In the genomic region with DNA sequence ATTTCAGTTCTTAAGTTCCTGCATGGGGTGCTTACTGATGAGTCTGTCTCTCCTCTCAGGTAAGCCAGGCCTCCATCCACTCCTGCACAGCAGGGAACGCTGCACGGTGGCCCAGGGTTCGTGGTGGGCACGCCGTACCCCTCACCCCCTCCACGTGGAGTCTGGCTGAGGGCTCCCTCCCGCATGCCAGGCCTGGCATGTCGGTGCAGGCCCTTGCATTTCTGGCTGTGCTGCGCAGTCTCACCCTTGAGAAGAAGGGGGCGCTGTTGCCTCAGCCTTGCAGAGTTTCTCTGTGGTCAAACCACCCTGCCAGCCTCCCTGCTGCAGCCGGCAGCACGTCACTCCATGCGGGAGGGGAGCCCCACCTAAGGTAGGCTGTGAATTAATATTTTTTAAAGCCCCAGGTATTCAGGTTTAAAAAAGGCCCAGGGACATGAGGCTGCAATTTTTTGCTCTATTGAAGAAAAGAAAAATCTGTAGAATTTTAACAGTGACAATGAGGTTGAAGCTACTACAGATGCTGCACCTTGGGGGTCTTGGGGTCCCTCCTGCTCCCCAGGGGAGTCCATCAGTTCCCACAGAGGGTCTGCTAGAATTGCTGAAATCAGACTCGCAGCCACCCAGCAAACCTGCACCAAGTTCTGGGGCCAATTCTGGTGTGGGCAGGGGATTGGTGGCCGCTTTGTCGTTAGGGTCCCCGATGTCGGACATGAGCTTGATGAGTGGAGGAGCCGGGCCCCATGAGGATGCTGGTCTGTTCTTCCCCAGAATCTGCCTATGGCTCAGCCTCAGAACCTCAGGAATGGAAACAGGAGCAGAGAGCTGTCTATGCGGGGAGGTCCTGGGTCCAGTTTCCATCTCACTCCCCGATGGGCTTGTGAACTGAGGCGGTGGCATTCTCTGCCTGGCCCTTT, we compare ENCODE assay signal across 8 cellular contexts. TPM values are rescaled to one million over a fixed set of nuclear protein-coding genes. Genes with fewer than 3 reads are reported as not detected.
DNase-seq lines count a peak whose midpoint lies in the region; ATAC-seq and TF ChIP-seq lines count a peak whose summit lies in the region.

No MANE protein-coding gene starts in this region.

- no peak for TF ChIP-seq POLR2A in IMR-90 (IDR thresholded peaks at IDR 0.05; ENCODE audit: low read depth, low read length)

- H3K36me3 ChIP-seq in DND-41 (ENCODE audit: insufficient read depth, low read length) = no peaks in the 10 kb centered on the region
- H3K36me3 ChIP-seq in IMR-90 (ENCODE audit: control insufficient read depth, insufficient read depth, low read length) = no peaks in the 10 kb centered on the region
- no peaks in the 10 kb centered on the region for H3K36me3 ChIP-seq in OCI-LY7 (ENCODE audit: insufficient read depth, low read length)
- no peaks in the 10 kb centered on the region for H3K36me3 ChIP-seq in neural progenitor cell
- no peaks in the 10 kb centered on the region for H3K36me3 ChIP-seq in subcutaneous abdominal adipose tissue (ENCODE audit: control insufficient read depth in 5 of 5, insufficient read depth in 5 of 5, low read length in 5 of 5)

- no peak overlapping the region for H2AK9ac ChIP-seq in IMR-90 (replicated peaks; ENCODE audit: low read depth, low read length, poor library complexity)

- H3K79me2 ChIP-seq in DND-41 (ENCODE audit: insufficient read depth, low read length) (no peaks in the 10 kb centered on the region), OCI-LY7 (ENCODE audit: insufficient read depth, low read depth, low read length) (no peaks in the 10 kb centered on the region), neural progenitor cell (ENCODE audit: low read depth) (no peaks in the 10 kb centered on the region)

- H3K23ac ChIP-seq in IMR-90 (ENCODE audit: low read depth, low read length) = no peak overlapping the region

- no peak overlapping the region for H3K4me3 ChIP-seq in DND-41 (ENCODE audit: low read depth in 1 of 2, low read length in 2 of 2)
- H3K4me3 ChIP-seq in IMR-90 (ENCODE audit: insufficient read depth, low read depth, low read length) = no peak overlapping the region
- no peak overlapping the region for H3K4me3 ChIP-seq in OCI-LY7 (ENCODE audit: low read depth, low read length, poor library complexity, severe bottlenecking)
- H3K4me3 ChIP-seq in fibroblast of pulmonary artery (replicated peaks; ENCODE audit: low read depth, low read length) = no peak overlapping the region
- H3K4me3 ChIP-seq in neural progenitor cell = no peak overlapping the region
- H3K4me3 ChIP-seq in subcutaneous abdominal adipose tissue (ENCODE audit: low read depth in 1 of 5, low read length in 5 of 5) = peak overlapping the region in 3 of 5 donors; percentile 6 to 48 (median 8)

- intact Hi-C loops in IMR-90 (cut with micrococcal nuclease) = loop anchor here (1.0 to 5.0 kb wide), 3 partner anchors 71 to 1051 kb away; no protein-coding TSS in a partner anchor
- intact Hi-C loops in OCI-LY7 (cut with micrococcal nuclease; ENCODE audit: unreplicated experiment) = loop anchor here (1.0 kb wide), 1 partner anchor 71 kb away; no protein-coding TSS in a partner anchor

- BruUV-seq in IMR-90 (replicated peaks; lab: Mats Ljungman, UMichigan) (no TSS peak), OCI-LY7 (replicated peaks; lab: Mats Ljungman, UMichigan) (no TSS peak)

- H3K18ac ChIP-seq in IMR-90 (ENCODE audit: low read depth, low read length) = peak overlapping the region; percentile 53; the same call in 1 of the 2 replicates

- H3K4me1 Mint-ChIP-seq in neural progenitor cell = peaks cover 6% of the 10 kb centered on the region

- peak overlapping the region; percentile 51 for H2BK5ac ChIP-seq in IMR-90 (ENCODE audit: low read depth, low read length, poor library complexity, severe bottlenecking)

- peak overlapping the region; percentile 64; the same call in 1 of the 2 replicates for H2BK120ac ChIP-seq in IMR-90 (ENCODE audit: low read depth, low read length)

- peaks cover 5% of the 10 kb centered on the region; the same call in 1 of the 2 replicates for H4K20me1 ChIP-seq in DND-41 (ENCODE audit: insufficient read depth, low read length)
- H4K20me1 ChIP-seq in IMR-90 (ENCODE audit: insufficient read depth, low read length) = no peaks in the 10 kb centered on the region
- no peaks in the 10 kb centered on the region for H4K20me1 ChIP-seq in OCI-LY7 (ENCODE audit: insufficient read depth, low read length)
- no peaks in the 10 kb centered on the region for H4K20me1 ChIP-seq in neural progenitor cell (ENCODE audit: low read depth)

- ATAC-seq in DND-41 (ENCODE audit: insufficient read depth, low read depth) = peak; percentile 78
- ATAC-seq in GM21717 (IDR thresholded peaks at IDR 0.05; ENCODE audit: unreplicated experiment) = peak; percentile 67
- peak; percentile 91 for ATAC-seq in IMR-90 (ENCODE audit: low read depth)

- peaks cover 19% of the 10 kb centered on the region for H3K4me1 ChIP-seq in DND-41 (ENCODE audit: insufficient read depth, low read length)
- no peaks in the 10 kb centered on the region for H3K4me1 ChIP-seq in IMR-90 (ENCODE audit: control insufficient read depth, insufficient read depth, low read length)
- no peaks in the 10 kb centered on the region for H3K4me1 ChIP-seq in OCI-LY7 (ENCODE audit: insufficient read depth, low read length, poor library complexity, severe bottlenecking)
- H3K4me1 ChIP-seq in neural progenitor cell = no peaks in the 10 kb centered on the region
- peaks cover 0 to 25% (median 17%) of the 10 kb centered on the region in 5 donors for H3K4me1 ChIP-seq in subcutaneous abdominal adipose tissue (ENCODE audit: control insufficient read depth in 5 of 5, insufficient read depth in 5 of 5, low read length in 5 of 5)

- H3K4me2 ChIP-seq in DND-41 (ENCODE audit: insufficient read depth, low read length) (peak overlapping the region; percentile 48), IMR-90 (ENCODE audit: low read depth, low read length) (peak overlapping the region; percentile 44), OCI-LY7 (ENCODE audit: low read length) (no peak overlapping the region), neural progenitor cell (no peak overlapping the region)

- H4K91ac ChIP-seq in IMR-90 (ENCODE audit: insufficient read depth, low read depth, low read length) = no peak overlapping the region; the same call in 1 of the 2 replicates

- peak overlapping the region; percentile 83 to 96; a peak in 3 of 4 replicates for H4K8ac ChIP-seq in IMR-90 (ENCODE audit: low read depth in 2 of 2, low read length in 2 of 2)

- H3K27me3 Mint-ChIP-seq in neural progenitor cell (ENCODE audit: insufficient read depth, low read depth) = peaks cover 3% of the 10 kb centered on the region

- peak overlapping the region; percentile 63 for H3K27ac ChIP-seq in DND-41 (ENCODE audit: low read length)
- no peak overlapping the region for H3K27ac ChIP-seq in IMR-90 (ENCODE audit: insufficient read depth, low read length)
- H3K27ac ChIP-seq in OCI-LY7 (ENCODE audit: low read depth, low read length, poor library complexity, severe bottlenecking) = no peak overlapping the region
- no peak overlapping the region for H3K27ac ChIP-seq in neural progenitor cell
- H3K27ac ChIP-seq in subcutaneous abdominal adipose tissue (ENCODE audit: low read depth, low read length) = no peak overlapping the region

- H4K5ac ChIP-seq in IMR-90 (ENCODE audit: low read depth, low read length) = peak overlapping the region; percentile 79; the same call in 1 of the 2 replicates

- H3K27me3 ChIP-seq in DND-41 (ENCODE audit: insufficient read depth, low read length, poor library complexity) (no peaks in the 10 kb centered on the region), IMR-90 (ENCODE audit: control insufficient read depth, insufficient read depth, low read length) (no peaks in the 10 kb centered on the region), neural progenitor cell (no peaks in the 10 kb centered on the region), subcutaneous abdominal adipose tissue (ENCODE audit: control insufficient read depth in 5 of 5, insufficient read depth in 4 of 5, low read length in 5 of 5) (no peaks in the 10 kb centered on the region)

- no peak overlapping the region for H3K4me3 Mint-ChIP-seq in neural progenitor cell

- no peaks in the 10 kb centered on the region for H3K36me3 Mint-ChIP-seq in neural progenitor cell

- CTCF ChIA-PET in IMR-90 (lab: Yijun Ruan, JAX) = interaction anchor here (0.6 to 1.5 kb wide), 7 partner anchors 21 to 1323 kb away, joined by 3 to 4 read pairs (median 3); no protein-coding TSS in a partner anchor
- CTCF ChIA-PET in OCI-LY7 (lab: Charles Lee; ENCODE audit: unreplicated experiment) = no interaction called here

- H3K27ac Mint-ChIP-seq in neural progenitor cell = no peak overlapping the region

- peak overlapping the region; percentile 72; the same call in 1 of the 2 replicates for H3K4ac ChIP-seq in IMR-90 (ENCODE audit: low read depth, low read length)

- dilution Hi-C loops in IMR-90 (cut with HindIII; ENCODE audit: low sequenced_read_pairs, unreplicated experiment) = no loop called here

- H2AK5ac ChIP-seq in IMR-90 (ENCODE audit: low read depth, low read length) = no peak overlapping the region; the same call in 1 of the 2 replicates

- H3F3A ChIP-seq in neural progenitor cell (ENCODE audit: low read depth) = no peaks in the 10 kb centered on the region

- H3K9me3 ChIP-seq in DND-41 (ENCODE audit: insufficient read depth, low read length, severe bottlenecking) = no peaks in the 10 kb centered on the region
- H3K9me3 ChIP-seq in IMR-90 (ENCODE audit: control insufficient read depth, insufficient read depth, low read length) = no peaks in the 10 kb centered on the region
- no peaks in the 10 kb centered on the region for H3K9me3 ChIP-seq in OCI-LY7 (ENCODE audit: low read length)
- H3K9me3 ChIP-seq in neural progenitor cell (ENCODE audit: low read depth) = no peaks in the 10 kb centered on the region
- H3K9me3 ChIP-seq in subcutaneous abdominal adipose tissue (ENCODE audit: control insufficient read depth in 5 of 5, low read length in 5 of 5) = peaks cover 0 to 5% (median 0%) of the 10 kb centered on the region in 5 donors

- H3K9me1 ChIP-seq in IMR-90 (ENCODE audit: insufficient read depth, low read length) = no peaks in the 10 kb centered on the region

- in situ Hi-C loops in IMR-90 (cut with MboI; ENCODE audit: low sequenced_read_pairs) = loop anchor here (5.0 kb wide), 1 partner anchor 981 kb away; no protein-coding TSS in a partner anchor

- H3K79me1 ChIP-seq in IMR-90 (ENCODE audit: low read depth in 1 of 2, low read length in 2 of 2) = no peaks in the 10 kb centered on the region

- TF ChIP-seq CTCF in DND-41 (IDR thresholded peaks at IDR 0.05; ENCODE audit: borderline replicate concordance, extremely low read depth, low read length, poor library complexity, severe bottlenecking) (peak; percentile 90), IMR-90 (conservative IDR thresholded peaks at IDR 0.05; ENCODE audit: low read depth, low read length) (peak; percentile 83), OCI-LY7 (conservative IDR thresholded peaks at IDR 0.05; ENCODE audit: low read length) (peak; percentile 84), fibroblast of pulmonary artery (IDR thresholded peaks at IDR 0.05; ENCODE audit: low read length, missing control alignments) (peak; percentile 82), neural progenitor cell (IDR thresholded peaks at IDR 0.05) (peak; percentile 92)

- POLR2A ChIA-PET in IMR-90 (lab: Charles Lee; ENCODE audit: unreplicated experiment) = no interaction called here
- POLR2A ChIA-PET in OCI-LY7 (lab: Charles Lee) = interaction anchor here (0.6 to 0.7 kb wide), 2 partner anchors 815 to 1292 kb away, joined by 3 to 5 read pairs; no protein-coding TSS in a partner anchor

- H3K9ac ChIP-seq in DND-41 (ENCODE audit: low read depth, low read length) (peak overlapping the region; percentile 26; the same call in 1 of the 2 replicates), IMR-90 (ENCODE audit: low read depth, low read length) (peak overlapping the region; percentile 47), neural progenitor cell (no peak overlapping the region), subcutaneous abdominal adipose tissue (ENCODE audit: low read length in 5 of 5) (peak overlapping the region in 2 of 5 donors; percentile 22 to 23)

- H2BK15ac ChIP-seq in IMR-90 (ENCODE audit: low read depth, low read length) = no peak overlapping the region

- H3K14ac ChIP-seq in IMR-90 (replicated peaks; ENCODE audit: low read depth, low read length) = peak overlapping the region; percentile 76

- peak; percentile 85 for TF ChIP-seq RAD21 in IMR-90 (IDR thresholded peaks at IDR 0.05; ENCODE audit: low read length)

- WGBS in IMR-90 (ENCODE audit: extremely low coverage in 2 of 2, insufficient read length in 1 of 2), 2 experiments = 88% methylated on average over 8 of the region's 22 CpGs; no CpG with 5 or more reads in 1 of the 2 experiments

- H3K56ac ChIP-seq in IMR-90 (ENCODE audit: extremely low read depth, insufficient read depth, low read length) = peak overlapping the region; percentile 39; the same call in 1 of the 2 replicates

- H3K9me2 ChIP-seq in OCI-LY7 (ENCODE audit: insufficient read depth, low read length) = no peaks in the 10 kb centered on the region

- H2BK20ac ChIP-seq in IMR-90 (ENCODE audit: low read depth, low read length) = 0 out of 2 replicates have a peak overlapping the region, but pooled peaks have one; percentile 7

- H2AFZ ChIP-seq in DND-41 (ENCODE audit: low read depth, low read length) = peak overlapping the region; percentile 58; the same call in 1 of the 2 replicates
- H2AFZ ChIP-seq in IMR-90 (replicated peaks; ENCODE audit: low read length, poor library complexity) = peak overlapping the region; percentile 85
- no peak overlapping the region for H2AFZ ChIP-seq in OCI-LY7 (ENCODE audit: low read length)
- peak overlapping the region; percentile 54 for H2AFZ ChIP-seq in neural progenitor cell (replicated peaks)

- no peaks in the 10 kb centered on the region for H3K9me3 Mint-ChIP-seq in neural progenitor cell

- DNase-seq in DND-41 = peak; percentile 77
- DNase-seq in IMR-90 = peak; percentile 63
- DNase-seq in OCI-LY7 (ENCODE audit: low spot score) = peak; percentile 64
- DNase-seq in activated T-cell treated with anti-CD3 and anti-CD28 coated beads, Interleukin-2, amount 50 U/mL, for 48 hours = peak; percentile 80 to 84
- DNase-seq in fibroblast of pulmonary artery (ENCODE audit: low read depth) = peak; percentile 78
- peak; percentile 88 for DNase-seq in neural progenitor cell (ENCODE audit: low spot score)

RNA-seq across cellular contexts. Expression of gene TENT4A, which starts 52.6 kb away (rescaled TPM):
- 5.9 and 8.6 TPM in 2 replicates for total RNA-seq in IMR-90 (2012; rRNA removed)
- 17.2 and 19.8 TPM in 2 replicates for polyA plus RNA-seq in IMR-90 (2012; rRNA removed)
- 5.2 and 10.0 TPM in 2 replicates for polyA plus RNA-seq in IMR-90 (2012; cell fraction: cytosol; rRNA removed)
- 74.3 and 80.4 TPM in 2 replicates for polyA plus RNA-seq in IMR-90 (2012; cell fraction: nucleus; rRNA removed; ENCODE audit: low replicate concordance)
- total RNA-seq in OCI-LY7 (2014; rRNA removed; shearing (Covaris generic)) = 39.0 and 41.1 TPM in 2 replicates
- 46.1 and 53.5 TPM in 2 replicates for total RNA-seq in OCI-LY7 (2022)
- 20.9 and 22.4 TPM in 2 replicates for total RNA-seq in neural progenitor cell (ENCODE audit: low replicate concordance)

Comparison
In these comparisons a context has a peak if more than half of its experiments do, and no peak if none do; other contexts are left out.
1. H3K4me2 ChIP-seq: peak in DND-41 (single experiment) and IMR-90 (single experiment); none in OCI-LY7 (single experiment) and neural progenitor cell (single experiment).
2. H3K4me3 ChIP-seq: peak in subcutaneous abdominal adipose tissue (3 of 5); none in DND-41 (0 of 2), IMR-90 (single experiment), OCI-LY7 (single experiment), fibroblast of pulmonary artery (single experiment) and neural progenitor cell (single experiment).
3. Peak in every context shown above with its lines, with median percentiles within 50 percentile points of each other: ATAC-seq, DNase-seq and CTCF ChIP-seq.